8 cellular contexts compared by ENCODE assay signal in the genomic region with DNA sequence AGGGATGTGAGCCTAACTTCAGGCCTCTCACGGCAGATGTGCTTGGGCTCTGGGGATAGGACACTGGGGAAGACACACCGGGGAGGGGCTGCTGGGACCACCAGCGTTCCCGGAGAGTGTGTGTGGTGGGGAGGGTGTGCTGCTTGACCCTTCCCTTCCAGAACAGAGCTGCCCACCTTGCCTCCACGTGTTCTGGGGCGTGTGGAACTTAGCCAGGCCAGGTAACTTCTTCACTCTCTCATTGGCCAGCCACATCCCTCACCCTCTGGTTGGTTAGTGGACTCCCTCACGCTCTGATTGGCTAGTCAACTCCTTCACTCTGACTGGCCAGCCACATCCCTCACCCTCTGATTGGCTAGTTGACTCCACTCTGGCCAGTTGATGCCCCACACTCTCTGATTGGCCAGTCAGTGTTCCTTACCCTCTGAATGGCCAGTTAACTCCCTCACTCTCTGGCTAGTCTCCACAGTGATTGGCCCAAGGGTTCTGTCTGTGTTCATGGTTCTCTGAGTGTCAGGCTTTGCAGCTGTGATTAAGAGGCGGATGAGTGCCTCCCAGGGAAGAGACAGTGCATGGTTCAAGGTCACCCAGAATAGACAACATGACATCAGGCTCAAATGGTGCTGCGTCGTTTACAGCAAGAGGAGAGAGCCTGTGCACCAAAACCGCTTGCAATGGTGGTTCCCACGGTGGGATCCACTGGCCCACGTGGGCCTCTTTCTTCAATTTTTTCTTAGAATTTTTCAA. TPM values are rescaled to one million over a fixed set of nuclear protein-coding genes. Genes with fewer than 3 reads are reported as not detected.
DNase-seq lines count a peak whose midpoint lies in the region; ATAC-seq and TF ChIP-seq lines count a peak whose summit lies in the region.

No MANE protein-coding gene starts in this region.

- intact Hi-C loops in Right ventricle myocardium inferior (cut with DNase I): no loop called here

- no peaks in the 10 kb centered on the region for H3K9me3 ChIP-seq in cardiac muscle cell (ENCODE audit: low read depth)

- no peak overlapping the region for H3K27ac Mint-ChIP-seq in T-helper 2 cell treated with Interferon-gamma antibody and Interleukin-4, amounts not matched to agents 5 μg/mL and 100 μg/mL, for 36 hours

- H3K4me1 Mint-ChIP-seq in T-helper 2 cell treated with Interferon-gamma antibody and Interleukin-4, amounts not matched to agents 5 μg/mL and 100 μg/mL, for 36 hours (ENCODE audit: low read depth): no peaks in the 10 kb centered on the region

- H3K4me3 ChIP-seq in cardiac muscle cell: no peak overlapping the region

- peak; percentile 40 to 55 for DNase-seq in cardiac muscle cell (ENCODE audit: low read depth in 1 of 2, low spot score in 1 of 2)
- DNase-seq in Right ventricle myocardium inferior (ENCODE audit: missing footprints): no peak
- peak; percentile 45 for DNase-seq in RWPE1 (ENCODE audit: low spot score)
- DNase-seq in foreskin melanocyte: peak; percentile 24
- no peak for DNase-seq in NCI-H1417 treated with DMSO at 0.1 percent for 48 hours (lab: John Stamatoyannopoulos, UW)
- DNase-seq in T-helper 2 cell treated with Interferon-gamma antibody and Interleukin-4, amounts not matched to agents 5 μg/mL and 100 μg/mL, for 36 hours (ENCODE audit: low spot score): no peak

- ATAC-seq in Right ventricle myocardium inferior: no peak
- no peak for ATAC-seq in GM21367 (IDR thresholded peaks at IDR 0.05; ENCODE audit: unreplicated experiment)

- H3K27me3 ChIP-seq in cardiac muscle cell: no peaks in the 10 kb centered on the region

- H3K36me3 Mint-ChIP-seq in T-helper 2 cell treated with Interferon-gamma antibody and Interleukin-4, amounts not matched to agents 5 μg/mL and 100 μg/mL, for 36 hours (ENCODE audit: low read depth): no peaks in the 10 kb centered on the region

- H3K9me3 Mint-ChIP-seq in T-helper 2 cell treated with Interferon-gamma antibody and Interleukin-4, amounts not matched to agents 5 μg/mL and 100 μg/mL, for 36 hours: no peaks in the 10 kb centered on the region

- no peaks in the 10 kb centered on the region for H3K27me3 Mint-ChIP-seq in T-helper 2 cell treated with Interferon-gamma antibody and Interleukin-4, amounts not matched to agents 5 μg/mL and 100 μg/mL, for 36 hours (ENCODE audit: low read depth)

- POLR2A ChIA-PET in RWPE1 (lab: Yijun Ruan, JAX; ENCODE audit: low non-redundant PET): no interaction called here

- no peaks in the 10 kb centered on the region for H3K4me1 ChIP-seq in cardiac muscle cell (ENCODE audit: low read depth)

- H3K4me3 Mint-ChIP-seq in T-helper 2 cell treated with Interferon-gamma antibody and Interleukin-4, amounts not matched to agents 5 μg/mL and 100 μg/mL, for 36 hours: no peak overlapping the region

- TF ChIP-seq CTCF in cardiac muscle cell (IDR thresholded peaks at IDR 0.05; ENCODE audit: low read depth, low read length) (no peak), RWPE1 (conservative IDR thresholded peaks at IDR 0.05; ENCODE audit: low read depth) (no peak)

- no peaks in the 10 kb centered on the region for H3K36me3 ChIP-seq in cardiac muscle cell

- CTCF ChIA-PET in RWPE1 (lab: Yijun Ruan, JAX): interaction anchor here (0.6 kb wide), 1 partner anchor 41 kb away, joined by 3 read pairs; no protein-coding TSS in a partner anchor

- peak overlapping the region; percentile 29 for H3K27ac ChIP-seq in cardiac muscle cell
- no peak overlapping the region for H3K27ac ChIP-seq in RWPE1
- peak overlapping the region; percentile 99 for H3K27ac ChIP-seq in temporal lobe (ENCODE audit: low read depth, low read length)

RNA-seq across cellular contexts. Expression of a gene that starts 10.0 kb away (rescaled TPM):
- total RNA-seq in cardiac muscle cell (2.0 and 5.2 TPM in 2 replicates), Right ventricle myocardium inferior (not detected), temporal lobe (not detected)
- 1.7 and 2.3 TPM in 2 replicates for polyA plus RNA-seq in cardiac muscle cell

RNA-seq across cellular contexts. Expression of a gene that starts 27.4 kb away (rescaled TPM):
- 15.0 and 65.2 TPM in 2 replicates for total RNA-seq in cardiac muscle cell
- 17.7 and 112 TPM in 2 replicates for polyA plus RNA-seq in cardiac muscle cell
- 1.2 TPM for total RNA-seq in Right ventricle myocardium inferior
- 3.2 TPM for total RNA-seq in temporal lobe

RNA-seq across cellular contexts. Expression of a gene that starts 54.3 kb away (rescaled TPM):
- total RNA-seq in cardiac muscle cell: 47.7 and 85.8 TPM in 2 replicates
- 23.6 and 40.1 TPM in 2 replicates for polyA plus RNA-seq in cardiac muscle cell
- 38.2 TPM for total RNA-seq in Right ventricle myocardium inferior
- 18.2 TPM for total RNA-seq in temporal lobe

RNA-seq across cellular contexts. Expression of a gene that starts 54.6 kb away (rescaled TPM):
- total RNA-seq in cardiac muscle cell (21.1 and 35.4 TPM in 2 replicates), Right ventricle myocardium inferior (5.2 TPM), temporal lobe (1.7 TPM)
- polyA plus RNA-seq in cardiac muscle cell: 40.8 and 57.5 TPM in 2 replicates

Comparison
In these comparisons a context has a peak if more than half of its experiments do, and no peak if none do; other contexts are left out.
1. DNase-seq: peak in cardiac muscle cell (2 of 2), RWPE1 (single experiment) and foreskin melanocyte (single experiment); none in Right ventricle myocardium inferior (single experiment), NCI-H1417 treated with DMSO at 0.1 percent for 48 hours (single experiment) and T-helper 2 cell treated with Interferon-gamma antibody and Interleukin-4, amounts not matched to agents 5 μg/mL and 100 μg/mL, for 36 hours (single experiment).